Comparison of ENCODE assay signal across 1 cellular context in genomic region chr15:42199126-42199525, GRCh38.
TF ChIP-seq lines count a peak whose summit lies in the region.

No MANE protein-coding gene starts in this region.

TF ChIP-seq in GM12878, 131 proteins besides CTCF, POLR2A, EP300 and RAD21:
- no peak for TF ChIP-seq RUNX3 (IDR thresholded peaks at IDR 0.05; ENCODE audit: low read length)
- TF ChIP-seq CUX1 (IDR thresholded peaks at IDR 0.05; ENCODE audit: insufficient replicate concordance, low read depth, low read length): no peak
- no peak for TF ChIP-seq RB1 (IDR thresholded peaks at IDR 0.05; ENCODE audit: borderline replicate concordance)
- TF ChIP-seq NR2C1 (IDR thresholded peaks at IDR 0.05): no peak
- no peak for TF ChIP-seq HDAC6 (IDR thresholded peaks at IDR 0.05; ENCODE audit: unreplicated experiment)
- TF ChIP-seq TCF3 (IDR thresholded peaks at IDR 0.05; ENCODE audit: borderline replicate concordance, insufficient read depth, low read depth, low read length): no peak
- TF ChIP-seq SUZ12 (IDR thresholded peaks at IDR 0.05; ENCODE audit: unreplicated experiment): no peak
